In the genomic region with DNA sequence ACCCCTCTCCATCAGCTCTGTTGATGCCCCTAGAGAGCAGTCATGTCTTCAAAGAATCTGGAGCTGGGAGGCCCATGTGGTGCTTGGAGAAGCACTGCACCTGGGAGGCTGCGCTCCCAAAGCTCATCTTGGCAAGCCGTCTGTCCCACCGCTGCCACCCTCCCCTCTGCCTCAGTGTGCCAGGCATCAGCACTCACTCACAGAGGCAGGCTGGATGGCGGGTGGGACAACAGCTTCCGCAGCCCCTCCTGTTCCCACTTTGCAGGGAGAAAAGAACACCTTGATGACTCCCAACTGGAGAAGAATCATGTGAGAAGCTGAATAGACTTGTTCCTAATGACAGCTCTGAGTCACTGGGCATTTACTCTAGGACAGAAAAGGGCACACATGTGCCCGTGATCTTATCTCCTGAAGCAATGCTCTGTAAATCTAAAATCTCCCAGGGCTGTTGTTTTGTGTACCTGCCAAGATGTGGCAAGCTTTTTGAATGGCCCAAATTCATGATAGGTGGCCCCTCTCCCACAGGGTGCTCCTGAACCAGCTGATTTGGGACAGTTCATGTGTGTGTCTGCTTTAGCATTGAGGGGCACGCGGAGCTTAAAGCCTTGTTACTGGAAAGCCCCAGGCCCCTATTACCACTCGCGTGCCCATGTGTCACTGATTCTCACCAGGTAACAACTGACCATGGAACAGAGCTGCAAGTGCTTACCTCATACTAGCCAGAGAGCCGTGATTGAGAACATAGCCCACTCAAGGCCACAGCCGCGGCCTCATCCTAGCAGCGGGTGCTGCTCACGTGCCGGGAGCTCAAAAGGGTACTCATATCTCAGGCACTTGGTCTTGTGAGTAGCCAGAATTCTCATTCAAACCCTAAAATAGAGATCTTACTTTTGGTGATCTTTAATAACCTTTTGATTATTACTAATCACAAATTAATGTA, we compare ENCODE assay signal across 19 cellular contexts.
A peak's percentile ranks its signal among the peaks of the same experiment; 100 is the strongest.
DNase-seq lines count a peak whose midpoint lies in the region; ATAC-seq and TF ChIP-seq lines count a peak whose summit lies in the region.
"Had no signal": no experiment of that assay in that cellular context is flagged by ENCODE, and none has a peak within 500 bp of the region (broad histone marks: within the 10 kb centered on the region; RNA-seq: fewer than 3 reads in every experiment).

No MANE protein-coding gene starts in this region.

- H3K27ac ChIP-seq in C4-2B (peak overlapping the region; percentile 30), PC-9 (no peak overlapping the region), foreskin keratinocyte (no peak overlapping the region), gastrocnemius medialis (no peak overlapping the region)
- H3K27ac ChIP-seq: Peyer's patch had no signal

- intact Hi-C loops in PC-9 (cut with micrococcal nuclease; ENCODE audit: unreplicated experiment) (no loop called here), gastrocnemius medialis (cut with DNase I; ENCODE audit: low total_unique reads) (no loop called here)

- peaks cover 52% of the 10 kb centered on the region for H3K4me1 ChIP-seq in PC-9 (replicated peaks; ENCODE audit: insufficient read depth)
- no peaks in the 10 kb centered on the region for H3K4me1 ChIP-seq in foreskin keratinocyte
- H3K4me1 ChIP-seq in gastrocnemius medialis: peaks cover 21 to 31% of the 10 kb centered on the region in 2 donors
- H3K4me1 ChIP-seq: Peyer's patch had no signal

- TF ChIP-seq POLR2A in gastrocnemius medialis (IDR thresholded peaks at IDR 0.05): no peak

- ATAC-seq in foreskin keratinocyte: peak; percentile 6
- peak; percentile 32 to 61 for ATAC-seq in gastrocnemius medialis
- ATAC-seq in GM19328 (IDR thresholded peaks at IDR 0.05; ENCODE audit: unreplicated experiment): no peak
- ATAC-seq: Right ventricle myocardium inferior had no signal

- TF ChIP-seq CTCF in C4-2B (conservative IDR thresholded peaks at IDR 0.05) (no peak), PC-9 (conservative IDR thresholded peaks at IDR 0.05) (no peak), foreskin keratinocyte (conservative IDR thresholded peaks at IDR 0.05) (no peak), gastrocnemius medialis (IDR thresholded peaks at IDR 0.05 in 4 of 5, conservative IDR thresholded peaks at IDR 0.05 in 1 of 5) (no peak)

- POLR2A ChIA-PET in PC-9 (lab: Charles Lee; ENCODE audit: unreplicated experiment): interaction anchor here (0.5 to 0.6 kb wide), 2 partner anchors 26 to 92 kb away, joined by 4 read pairs; no protein-coding TSS in a partner anchor

- in situ Hi-C loops in gastrocnemius medialis (cut with MboI; ENCODE audit: low sequenced_read_pairs in 4 of 4): no loop called here

- CTCF ChIA-PET in PC-9 (lab: Charles Lee): interaction anchor here (0.6 kb wide), 1 partner anchor 60 kb away, joined by 3 read pairs; no protein-coding TSS in a partner anchor

- peak overlapping the region; percentile 40 for H3K4me2 ChIP-seq in PC-9

- H3K9me3 ChIP-seq in PC-9 (ENCODE audit: insufficient read depth, low read depth) (no peaks in the 10 kb centered on the region), gastrocnemius medialis (no peaks in the 10 kb centered on the region)
- H3K9me3 ChIP-seq: Peyer's patch had no signal

- BruUV-seq in PC-9 (replicated peaks; lab: Mats Ljungman, UMichigan): no TSS peak

- H3K9me2 ChIP-seq in PC-9 (ENCODE audit: insufficient read depth): no peaks in the 10 kb centered on the region

- no peaks in the 10 kb centered on the region for H3K27me3 ChIP-seq in PC-9 (ENCODE audit: insufficient read depth, low read depth)
- H3K27me3 ChIP-seq in foreskin keratinocyte: no peaks in the 10 kb centered on the region
- H3K27me3 ChIP-seq in gastrocnemius medialis: no peaks in the 10 kb centered on the region
- H3K27me3 ChIP-seq: Peyer's patch had no signal

- no peaks in the 10 kb centered on the region for H3K79me2 ChIP-seq in PC-9 (ENCODE audit: low read depth)

- no peaks in the 10 kb centered on the region for H3K36me3 ChIP-seq in PC-9 (ENCODE audit: low read depth)
- peaks cover 0 to 6% of the 10 kb centered on the region in 2 donors for H3K36me3 ChIP-seq in gastrocnemius medialis

- DNase-seq in PC-9: peak in 1 of 2 experiments; percentile 70
- DNase-seq in foreskin keratinocyte: peak in 1 of 2 donors; percentile 16
- DNase-seq in gastrocnemius medialis: no peak
- DNase-seq in DMS79 treated with DMSO at 0.1 percent for 48 hours (lab: John Stamatoyannopoulos, UW): no peak
- DNase-seq in RKO (ENCODE audit: low spot score): no peak
- DNase-seq: CD4-positive, alpha-beta memory T cell; GOT3; HCEC 1CT; KBM-7; NCI-H1092; NCI-H1436; NCI-H2029; NCI-H2227 treated with DMSO at 0.1 percent for 48 hours; NCI-H510A treated with DMSO at 0.1 percent for 48 hours; NCI-H748 treated with DMSO at 0.1 percent for 48 hours; Peyer's patch had no signal

- peaks cover 9% of the 10 kb centered on the region; the same call in 1 of the 2 replicates for H3F3A ChIP-seq in PC-9 (ENCODE audit: insufficient read depth, low read depth)

- H2AFZ ChIP-seq in PC-9: no peak overlapping the region

- H3K4me3 ChIP-seq in PC-9 (no peak overlapping the region), gastrocnemius medialis (no peak overlapping the region)
- H3K4me3 ChIP-seq: Peyer's patch had no signal

- H4K20me1 ChIP-seq in PC-9 (ENCODE audit: insufficient read depth): no peaks in the 10 kb centered on the region
